8 cellular contexts compared by ENCODE assay signal in the genomic region with DNA sequence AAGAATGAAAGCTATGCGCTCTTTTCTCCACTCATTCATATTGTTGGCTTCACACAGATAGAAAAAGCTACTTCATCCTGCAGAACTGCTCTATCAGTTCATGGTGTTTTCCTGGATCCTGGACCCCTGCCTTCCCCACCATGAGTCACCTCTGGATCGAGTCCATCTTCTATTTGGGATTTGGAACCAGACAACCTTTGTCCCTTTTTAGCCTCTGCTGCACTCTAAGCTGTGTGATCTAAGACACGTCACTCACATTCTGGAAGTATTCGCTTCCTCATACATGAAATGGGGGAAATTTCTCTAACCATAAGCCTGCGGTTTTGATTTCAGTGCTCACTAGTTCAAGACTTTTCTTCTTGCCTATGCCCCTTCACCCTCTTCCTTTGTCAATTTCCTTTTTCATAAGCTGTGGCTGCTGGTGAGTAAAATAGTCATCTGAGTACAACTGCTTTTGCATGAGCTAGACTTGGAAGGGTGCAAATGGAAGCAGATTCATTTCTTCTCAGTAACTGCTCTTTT. TPM values are rescaled to one million over a fixed set of nuclear protein-coding genes. Genes with fewer than 3 reads are reported as not detected.
DNase-seq lines count a peak whose midpoint lies in the region; ATAC-seq and TF ChIP-seq lines count a peak whose summit lies in the region.

No MANE protein-coding gene starts in this region.

- no peaks in the 10 kb centered on the region for H3K4me1 ChIP-seq in neuronal stem cell (ENCODE audit: control insufficient read depth in 2 of 2, insufficient read depth in 1 of 2, low read depth in 1 of 2, low read length in 2 of 2)

- H3K27ac ChIP-seq in coronary artery (peak overlapping the region; percentile 23 to 74), neuronal stem cell (replicated peaks; ENCODE audit: low read length) (no peak overlapping the region)

- peaks cover 7% of the 10 kb centered on the region for H3K36me3 Mint-ChIP-seq in activated naive CD4-positive, alpha-beta T cell treated with anti-CD3 and anti-CD28 coated beads, Interleukin-2, amount 10 ng/mL, durations not matched to agents 7 days and 5 days

- H3K27ac Mint-ChIP-seq in activated naive CD4-positive, alpha-beta T cell treated with anti-CD3 and anti-CD28 coated beads, Interleukin-2, amount 10 ng/mL, durations not matched to agents 7 days and 5 days, result peak overlapping the region; percentile 80

- H3K9ac ChIP-seq in neuronal stem cell (ENCODE audit: low read depth, low read length, poor library complexity), result no peak overlapping the region

- H2BK120ac ChIP-seq in neuronal stem cell (ENCODE audit: low read depth, low read length), result no peak overlapping the region

- H3K23ac ChIP-seq in neuronal stem cell (ENCODE audit: low read depth, low read length, poor library complexity), result no peak overlapping the region

- no peak overlapping the region for H3K18ac ChIP-seq in neuronal stem cell (ENCODE audit: low read length)

- H3K4me3 Mint-ChIP-seq in activated naive CD4-positive, alpha-beta T cell treated with anti-CD3 and anti-CD28 coated beads, Interleukin-2, amount 10 ng/mL, durations not matched to agents 7 days and 5 days, result peak overlapping the region; percentile 44

- H3K4me2 ChIP-seq in neuronal stem cell (ENCODE audit: insufficient read depth, low read length, poor library complexity, severe bottlenecking), result no peak overlapping the region

- H3K9me3 ChIP-seq in neuronal stem cell (replicated peaks in 1 of 2; ENCODE audit: control insufficient read depth in 2 of 2, insufficient read depth in 1 of 2, low read depth in 1 of 2, low read length in 2 of 2), result peaks cover 0 to 2% of the 10 kb centered on the region in 2 donors

- H2BK15ac ChIP-seq in neuronal stem cell (ENCODE audit: low read length), result no peak overlapping the region

- peak; percentile 31 for DNase-seq in activated naive CD4-positive, alpha-beta T cell treated with anti-CD3 and anti-CD28 coated beads, Interleukin-2, amount 10 ng/mL, durations not matched to agents 7 days and 5 days
- no peak for DNase-seq in activated naive CD4-positive, alpha-beta T cell treated with Interleukin-2 at 50 U/mL for 16 hours
- DNase-seq in NOMO-1 treated with dmso at 0.1 percent for 144 hours (lab: John Stamatoyannopoulos, UW; ENCODE audit: unreplicated experiment) (peak; percentile 81), coronary artery (ENCODE audit: low spot score) (no peak), neuronal stem cell (ENCODE audit: low spot score) (no peak), epidermal melanocyte (ENCODE audit: insufficient read length, low spot score) (no peak), NCI-H1092 treated with DMSO at 0.1 percent for 48 hours (lab: John Stamatoyannopoulos, UW) (no peak)

- peak overlapping the region; percentile 47 for H2AFZ ChIP-seq in neuronal stem cell (ENCODE audit: low read length)

- no peak overlapping the region for H3K4ac ChIP-seq in neuronal stem cell (ENCODE audit: low read length)

- CTCF ChIA-PET in activated naive CD4-positive, alpha-beta T cell treated with anti-CD3 and anti-CD28 coated beads, Interleukin-2, amount 10 ng/mL, durations not matched to agents 7 days and 5 days (lab: Charles Lee), result interaction anchor here (0.9 to 2.0 kb wide), 5 partner anchors 10 to 165 kb away, joined by 3 to 7 read pairs (median 6); no protein-coding TSS in a partner anchor

- H2BK12ac ChIP-seq in neuronal stem cell (ENCODE audit: low read length), result no peak overlapping the region

- H3K27me3 Mint-ChIP-seq in activated naive CD4-positive, alpha-beta T cell treated with anti-CD3 and anti-CD28 coated beads, Interleukin-2, amount 10 ng/mL, durations not matched to agents 7 days and 5 days, result peaks cover 11% of the 10 kb centered on the region

- H3K79me1 ChIP-seq in neuronal stem cell (ENCODE audit: low read depth, low read length), result no peaks in the 10 kb centered on the region

- no peaks in the 10 kb centered on the region for H3K36me3 ChIP-seq in neuronal stem cell (replicated peaks in 1 of 2; ENCODE audit: control insufficient read depth in 2 of 2, insufficient read depth in 2 of 2, low read length in 2 of 2)

- H3K4me1 Mint-ChIP-seq in activated naive CD4-positive, alpha-beta T cell treated with anti-CD3 and anti-CD28 coated beads, Interleukin-2, amount 10 ng/mL, durations not matched to agents 7 days and 5 days, result peaks cover 53% of the 10 kb centered on the region

- H2AK5ac ChIP-seq in neuronal stem cell (ENCODE audit: low read depth, low read length), result no peak overlapping the region

- H2BK5ac ChIP-seq in neuronal stem cell (ENCODE audit: low read length), result no peak overlapping the region

- H4K91ac ChIP-seq in neuronal stem cell (ENCODE audit: low read depth, low read length, poor library complexity), result no peak overlapping the region

- H4K8ac ChIP-seq in neuronal stem cell (ENCODE audit: low read depth, low read length), result no peak overlapping the region

- peaks cover 5% of the 10 kb centered on the region for H3K9me3 Mint-ChIP-seq in activated naive CD4-positive, alpha-beta T cell treated with anti-CD3 and anti-CD28 coated beads, Interleukin-2, amount 10 ng/mL, durations not matched to agents 7 days and 5 days

- TF ChIP-seq CTCF in coronary artery (IDR thresholded peaks at IDR 0.05), result no peak

- WGBS in neuronal stem cell (ENCODE audit: extremely low coverage in 2 of 2, insufficient read length in 2 of 2, insufficient replicate concordance in 1 of 2), 2 donors, result no CpG with 5 or more reads among the region's 5 CpGs

- no peaks in the 10 kb centered on the region for H3K27me3 ChIP-seq in neuronal stem cell (ENCODE audit: control insufficient read depth in 3 of 3, insufficient read depth in 3 of 3, low read depth in 1 of 3, low read length in 3 of 3)

- ATAC-seq in HG02852 (IDR thresholded peaks at IDR 0.05; ENCODE audit: unreplicated experiment), result peak; percentile 96

- no peak overlapping the region for H3K14ac ChIP-seq in neuronal stem cell (ENCODE audit: low read length)

- peak overlapping the region; percentile 35 for H3K4me3 ChIP-seq in coronary artery
- H3K4me3 ChIP-seq in neuronal stem cell (ENCODE audit: low read length in 2 of 2), result no peak overlapping the region

RNA-seq across cellular contexts. Expression of gene DEGS1, which starts 14.1 kb away (rescaled TPM):
- polyA plus RNA-seq in neuronal stem cell (2013, experiment 1 of 2), result 29.5 TPM
- 29.2 TPM for polyA plus RNA-seq in neuronal stem cell (2013, experiment 2 of 2)

RNA-seq across cellular contexts. Expression of gene FBXO28, which starts 55.0 kb away (rescaled TPM):
- polyA plus RNA-seq in neuronal stem cell (2013, experiment 1 of 2), result 11.7 TPM
- polyA plus RNA-seq in neuronal stem cell (2013, experiment 2 of 2), result 12.2 TPM

Comparison
In these comparisons a context has a peak if more than half of its experiments do, and no peak if none do; other contexts are left out.
1. DNase-seq: peak in activated naive CD4-positive, alpha-beta T cell treated with anti-CD3 and anti-CD28 coated beads, Interleukin-2, amount 10 ng/mL, durations not matched to agents 7 days and 5 days (single experiment) and NOMO-1 treated with dmso at 0.1 percent for 144 hours (single experiment); none in activated naive CD4-positive, alpha-beta T cell treated with Interleukin-2 at 50 U/mL for 16 hours (single experiment), coronary artery (single experiment), neuronal stem cell (single experiment), epidermal melanocyte (single experiment) and NCI-H1092 treated with DMSO at 0.1 percent for 48 hours (single experiment).